ENCODE assay signal across 8 cellular contexts in the genomic region with DNA sequence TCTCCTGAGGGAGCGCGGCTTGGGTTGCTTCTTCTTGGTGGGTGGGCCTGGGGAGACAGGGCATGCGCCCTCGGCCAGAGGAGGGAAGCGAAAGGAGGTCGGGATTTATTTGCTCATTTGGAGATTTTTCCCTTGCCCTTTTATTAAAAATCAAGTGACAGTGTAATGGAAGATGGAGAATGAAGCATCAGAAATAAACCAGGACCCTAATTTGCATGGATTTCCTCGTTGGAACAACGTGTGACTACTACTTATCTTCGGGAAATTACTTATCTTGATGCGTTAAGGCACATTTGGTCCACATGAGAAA. TPM values are rescaled to one million over a fixed set of nuclear protein-coding genes. Genes with fewer than 3 reads are reported as not detected.
DNase-seq lines count a peak whose midpoint lies in the region; ATAC-seq, FAIRE-seq and TF ChIP-seq lines count a peak whose summit lies in the region.

No MANE protein-coding gene starts in this region.

- peaks cover 9 to 28% (median 16%) of the 10 kb centered on the region in 3 donors for H3K27me3 Mint-ChIP-seq in immature natural killer cell (ENCODE audit: low read depth in 3 of 3)
- peaks cover 0 to 7% of the 10 kb centered on the region in 2 donors for H3K27me3 Mint-ChIP-seq in stimulated activated naive B cell treated with anti-CD40 and anti-IgM and Interleukin-4, amounts not matched to agents 10 μg/mL and 1 μg/mL and 100 μg/mL, for 72 hours

- ATAC-seq in A549 (peak; percentile 41 to 60; a peak in 5 of 6 replicates), GM18867 (IDR thresholded peaks at IDR 0.05; ENCODE audit: unreplicated experiment) (no peak), GM18870 (IDR thresholded peaks at IDR 0.05; ENCODE audit: unreplicated experiment) (no peak)
- ATAC-seq in stimulated activated naive B cell treated with anti-CD40 and anti-IgM and Interleukin-4, amounts not matched to agents 10 μg/mL and 1 μg/mL and 100 μg/mL, for 72 hours (replicated peaks), result no peak

- H3K4me1 Mint-ChIP-seq in immature natural killer cell, result peaks cover 24 to 37% of the 10 kb centered on the region in 2 donors
- H3K4me1 Mint-ChIP-seq in stimulated activated naive B cell treated with anti-CD40 and anti-IgM and Interleukin-4, amounts not matched to agents 10 μg/mL and 1 μg/mL and 100 μg/mL, for 72 hours, result peaks cover 16 to 22% of the 10 kb centered on the region in 2 donors

- peak overlapping the region; percentile 82 to 93 (median 88) for H3K27ac Mint-ChIP-seq in immature natural killer cell
- peak overlapping the region; percentile 96 for H3K27ac Mint-ChIP-seq in stimulated activated naive B cell treated with anti-CD40 and anti-IgM and Interleukin-4, amounts not matched to agents 10 μg/mL and 1 μg/mL and 100 μg/mL, for 72 hours

- peak overlapping the region; percentile 89 to 95 (median 94) for H3K4me3 Mint-ChIP-seq in immature natural killer cell
- peak overlapping the region; percentile 90 to 95 for H3K4me3 Mint-ChIP-seq in stimulated activated naive B cell treated with anti-CD40 and anti-IgM and Interleukin-4, amounts not matched to agents 10 μg/mL and 1 μg/mL and 100 μg/mL, for 72 hours

- no peak for FAIRE-seq in A549 (lab: Jason Lieb, UNC)

- no peak for TF ChIP-seq POLR2A in A549 (IDR thresholded peaks at IDR 0.05; ENCODE audit: low read length)

- TF ChIP-seq CTCF in A549 (IDR thresholded peaks at IDR 0.05), result no peak
- TF ChIP-seq CTCF in HFF-Myc (IDR thresholded peaks at IDR 0.05; ENCODE audit: low read depth, low read length, missing control alignments), result no peak

- POLR2A ChIA-PET in A549 (lab: Yijun Ruan, JAX), result interaction anchor here (1.1 kb wide), 1 partner anchor 201 kb away, joined by 3 read pairs; a partner anchor contains a TSS

- peak overlapping the region; percentile 82 for H3K4me3 ChIP-seq in A549
- H3K4me3 ChIP-seq in HFF-Myc (replicated peaks; ENCODE audit: low read depth, low read length), result peak overlapping the region; percentile 75

- H3K27ac ChIP-seq in A549, result peak overlapping the region; percentile 92 to 100

- WGBS in A549 (ENCODE audit: missing lambda C conversion rate), result 2% methylated on average over 10 of the region's 10 CpGs

- no peak for TF ChIP-seq EP300 in A549 (IDR thresholded peaks at IDR 0.05)

- no peak for TF ChIP-seq RAD21 in A549 (conservative IDR thresholded peaks at IDR 0.05 in 1 of 2, IDR thresholded peaks at IDR 0.05 in 1 of 2)

- CTCF ChIA-PET in A549 (lab: Yijun Ruan, JAX), result no interaction called here

- H3K4me1 ChIP-seq in A549, result peaks cover 23% of the 10 kb centered on the region

- no peak for DNase-seq in A549 (ENCODE audit: low read depth in 1 of 2, low spot score in 1 of 2)
- no peak for DNase-seq in HFF-Myc (ENCODE audit: extremely low read depth, low read depth)
- DNase-seq in amniotic epithelial cell (ENCODE audit: low read depth), result peak; percentile 56
- DNase-seq in immature natural killer cell, result no peak
- no peak for DNase-seq in stimulated activated naive B cell treated with anti-CD40 and anti-IgM and Interleukin-4, amounts not matched to agents 10 μg/mL and 1 μg/mL and 100 μg/mL, for 72 hours
- DNase-seq in activated CD8-positive, alpha-beta memory T cell treated with anti-CD3 and anti-CD28 coated beads, Interleukin-2, amount 50 U/mL, for 48 hours, result no peak

- H3K36me3 Mint-ChIP-seq in immature natural killer cell, result no peaks in the 10 kb centered on the region
- H3K36me3 Mint-ChIP-seq in stimulated activated naive B cell treated with anti-CD40 and anti-IgM and Interleukin-4, amounts not matched to agents 10 μg/mL and 1 μg/mL and 100 μg/mL, for 72 hours, result no peaks in the 10 kb centered on the region

- no peaks in the 10 kb centered on the region for H3K9me3 ChIP-seq in A549

- peak overlapping the region; percentile 80 for H3K4me2 ChIP-seq in A549

- no peaks in the 10 kb centered on the region for H3K9me3 Mint-ChIP-seq in immature natural killer cell
- H3K9me3 Mint-ChIP-seq in stimulated activated naive B cell treated with anti-CD40 and anti-IgM and Interleukin-4, amounts not matched to agents 10 μg/mL and 1 μg/mL and 100 μg/mL, for 72 hours, result no peaks in the 10 kb centered on the region

TF ChIP-seq in A549, 52 proteins besides CTCF, POLR2A, EP300 and RAD21:
- TF ChIP-seq KDM1A (IDR thresholded peaks at IDR 0.05; ENCODE audit: low read depth) (no peak), JUNB (IDR thresholded peaks at IDR 0.05) (no peak), NR3C1 (IDR thresholded peaks at IDR 0.05) (no peak), EHF (CRISPR knock-in tag; IDR thresholded peaks at IDR 0.05) (no peak), SREBF2 (IDR thresholded peaks at IDR 0.05) (no peak), ZC3H11A (IDR thresholded peaks at IDR 0.05) (no peak), HOXA7 (CRISPR knock-in tag; IDR thresholded peaks at IDR 0.05) (no peak), RARB (CRISPR knock-in tag; IDR thresholded peaks at IDR 0.05) (no peak), HEYL (CRISPR knock-in tag; IDR thresholded peaks at IDR 0.05) (no peak), ZFP36 (IDR thresholded peaks at IDR 0.05; ENCODE audit: borderline replicate concordance, partially characterized antibody) (no peak), MAZ (IDR thresholded peaks at IDR 0.05; ENCODE audit: borderline replicate concordance, low read depth, low read length) (no peak), EHMT2 (IDR thresholded peaks at IDR 0.05; ENCODE audit: low read depth) (no peak), HOXB13 (CRISPR knock-in tag; IDR thresholded peaks at IDR 0.05; ENCODE audit: low read depth) (no peak)
- TF ChIP-seq, protein P1, sequence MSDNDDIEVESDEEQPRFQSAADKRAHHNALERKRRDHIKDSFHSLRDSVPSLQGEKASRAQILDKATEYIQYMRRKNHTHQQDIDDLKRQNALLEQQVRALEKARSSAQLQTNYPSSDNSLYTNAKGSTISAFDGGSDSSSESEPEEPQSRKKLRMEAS (IDR thresholded peaks at IDR 0.05), result no peak; the same call in 1 of the 2 replicates
TF ChIP-seq in A549: peak in this region for 0.

RNA-seq across cellular contexts. Expression of a gene that starts 0.7 kb away (rescaled TPM):
- 12.6 and 14.2 TPM in 2 replicates for polyA plus RNA-seq in A549 (2011; rRNA removed)
- polyA plus RNA-seq in A549 (2012; cell fraction: cytosol; rRNA removed), result 1.9 and 3.0 TPM in 2 replicates
- 2.1 and 2.3 TPM in 2 replicates for polyA plus RNA-seq in A549 (2012; cell fraction: nucleus; rRNA removed)
- polyA plus RNA-seq in A549 (2017; fragmentation: RNase III; extraction: RNeasy Plus Mini Kit Qiagen cat#74134 plus additional on column Dnase treatment), result 6.6 to 8.0 TPM (median 7.8 TPM) in 3 replicates
- 23.9 and 30.1 TPM in 2 replicates for polyA minus RNA-seq in A549 (2011; rRNA and poly(A)+ RNA removed)
- polyA plus RNA-seq in immature natural killer cell, result 1 to 10 TPM; 1.1 to 7.0 (median 4.7) TPM

RNA-seq across cellular contexts. Expression of a gene that starts 44.6 kb away (rescaled TPM):
- polyA plus RNA-seq in A549 (2011; rRNA removed) (not detected in 2 replicates), A549 (2017; fragmentation: RNase III; extraction: RNeasy Plus Mini Kit Qiagen cat#74134 plus additional on column Dnase treatment) (not detected in 3 replicates), immature natural killer cell (not detected)
- polyA plus RNA-seq in A549 (2012; cell fraction: cytosol; rRNA removed), result not detected in 2 replicates
- polyA plus RNA-seq in A549 (2012; cell fraction: nucleus; rRNA removed), result not detected in 2 replicates
- not detected in 2 replicates for polyA minus RNA-seq in A549 (2011; rRNA and poly(A)+ RNA removed)

Comparison
In these comparisons a context has a peak if more than half of its experiments do, and no peak if none do; other contexts are left out.
1. ATAC-seq: peak in A549 (2 of 2); none in stimulated activated naive B cell treated with anti-CD40 and anti-IgM and Interleukin-4, amounts not matched to agents 10 μg/mL and 1 μg/mL and 100 μg/mL, for 72 hours (0 of 2), GM18867 (single experiment) and GM18870 (single experiment).